In genomic region chr10:96061232-96061631, GRCh38 we compare ENCODE assay signal across 2 cellular contexts.
A peak's percentile ranks its signal among the peaks of the same experiment; 100 is the strongest.
TF ChIP-seq lines count a peak whose summit lies in the region.

No MANE protein-coding gene starts in this region.

TF ChIP-seq in HepG2, 621 proteins besides CTCF, POLR2A, EP300 and RAD21:
- TF ChIP-seq SALL2 (CRISPR knock-in tag; IDR thresholded peaks at IDR 0.05) (no peak), LCORL (IDR thresholded peaks at IDR 0.05) (peak; percentile 91), LCORL (CRISPR knock-in tag; IDR thresholded peaks at IDR 0.05) (no peak)

TF ChIP-seq in K562, 482 proteins besides CTCF, POLR2A, EP300 and RAD21:
- peak; percentile 38 for TF ChIP-seq SMAD1 (IDR thresholded peaks at IDR 0.05; ENCODE audit: low read depth, low read length, partially characterized antibody)
- peak; percentile 93 for TF ChIP-seq NFIX (CRISPR knock-in tag; IDR thresholded peaks at IDR 0.05; ENCODE audit: low read depth)
- TF ChIP-seq NFIC (IDR thresholded peaks at IDR 0.05), result peak; percentile 99
- TF ChIP-seq BCLAF1 (IDR thresholded peaks at IDR 0.05; ENCODE audit: borderline replicate concordance in 1 of 2, control insufficient read depth in 1 of 2, low read depth in 2 of 2, low read length in 1 of 2), result no peak
TF ChIP-seq in K562: peak in this region for 3.
